In the genomic region with DNA sequence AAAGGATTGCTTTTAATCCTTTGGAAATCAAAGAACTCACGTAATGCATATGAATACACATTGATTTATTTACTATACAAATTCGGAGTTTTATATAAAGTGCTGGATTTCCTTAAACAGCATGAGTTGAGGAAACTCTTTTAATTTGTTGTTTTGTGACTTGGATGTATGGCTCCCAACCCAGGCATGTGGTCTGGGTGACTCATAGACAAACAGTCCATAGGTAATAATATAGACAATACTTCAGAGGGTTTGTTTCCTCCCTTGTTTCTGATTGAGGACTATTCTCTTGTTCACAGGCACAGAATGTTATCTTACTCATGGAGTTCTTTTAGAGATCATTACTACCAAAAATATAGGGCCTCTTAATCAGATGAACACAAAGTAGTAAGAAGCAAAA, we compare ENCODE assay signal across 25 cellular contexts. TPM values are rescaled to one million over a fixed set of nuclear protein-coding genes. Genes with fewer than 3 reads are reported as not detected.
A peak's percentile ranks its signal among the peaks of the same experiment; 100 is the strongest.
DNase-seq lines count a peak whose midpoint lies in the region; ATAC-seq and TF ChIP-seq lines count a peak whose summit lies in the region.
"Had no signal": no experiment of that assay in that cellular context is flagged by ENCODE, and none has a peak within 500 bp of the region (broad histone marks: within the 10 kb centered on the region; RNA-seq: fewer than 3 reads in every experiment).

No MANE protein-coding gene starts in this region.

- H3K27ac ChIP-seq in brain microvascular endothelial cell = no peak overlapping the region
- H3K27ac ChIP-seq: esophagus squamous epithelium, GM23248, SJCRH30, thyroid gland had no signal

- DNase-seq in H7 (peak; percentile 8), NT2/D1 (ENCODE audit: low read depth, low spot score) (peak; percentile 8), dermis blood vessel endothelial cell (peak; percentile 47), mucosa of descending colon (no peak), brain microvascular endothelial cell (no peak)
- DNase-seq in T-helper 2 cell treated with Interferon-gamma antibody and Interleukin-4, amounts not matched to agents 5 μg/mL and 100 μg/mL, for 36 hours (ENCODE audit: low spot score) = no peak
- no peak for DNase-seq in activated CD4-positive, alpha-beta memory T cell treated with anti-CD3 and anti-CD28 coated beads, Interleukin-2, amount 10 ng/mL, durations not matched to agents 7 days and 5 days
- DNase-seq: activated CD4-positive, alpha-beta T cell treated with anti-CD3 and anti-CD28 coated beads, Interleukin-2, amount 10 ng/mL, durations not matched to agents 7 days and 5 days; aorta; CD8-positive, alpha-beta T cell; DND-41; effector CD8-positive, alpha-beta T cell; esophagus squamous epithelium; GM23248; naive thymus-derived CD4-positive, alpha-beta T cell; NCI-H1694 treated with DMSO at 0.1 percent for 48 hours; NCI-H774; SJCRH30; stimulated activated CD4-positive, alpha-beta T cell treated with anti-CD3 and anti-CD28 coated beads, Interleukin-4, amount 100 ng/mL, for 24 hours; stimulated activated naive CD4-positive, alpha-beta T cell treated with Interleukin-2 at 50 U/mL for 16 hours; thyroid gland had no signal

- H3K4me3 Mint-ChIP-seq in T-helper 2 cell treated with Interferon-gamma antibody and Interleukin-4, amounts not matched to agents 5 μg/mL and 100 μg/mL, for 36 hours = no peak overlapping the region
- no peak overlapping the region for H3K4me3 Mint-ChIP-seq in activated CD4-positive, alpha-beta memory T cell treated with anti-CD3 and anti-CD28 coated beads, Interleukin-2, amount 10 ng/mL, durations not matched to agents 7 days and 5 days
- H3K4me3 Mint-ChIP-seq: activated CD4-positive, alpha-beta T cell treated with anti-CD3 and anti-CD28 coated beads, Interleukin-2, amount 10 ng/mL, durations not matched to agents 7 days and 5 days; activated naive CD4-positive, alpha-beta T cell treated with anti-CD3 and anti-CD28 coated beads, Interleukin-2, amount 50 U/mL, for 24 hours; activated T-helper 1 cell treated with anti-CD3 and anti-CD28 coated beads, Interleukin-12 subunit alpha, Interleukin-12 subunit beta, Interleukin-2, Interleukin-4 antibody, amounts not matched to agents 30 ng/mL and 10 ng/mL and 1 ng/mL, durations not matched to agents 14 hours and 24 hours and 36 hours; CD8-positive, alpha-beta T cell; memory B cell; naive thymus-derived CD4-positive, alpha-beta T cell; T-helper 1 cell treated with Interleukin-12 subunit alpha and Interleukin-12 subunit beta and Interleukin-4 antibody, amounts not matched to agents 30 μg/mL and 1 μg/mL, for 36 hours had no signal

- H3K9me3 Mint-ChIP-seq in T-helper 2 cell treated with Interferon-gamma antibody and Interleukin-4, amounts not matched to agents 5 μg/mL and 100 μg/mL, for 36 hours = peaks cover 12% of the 10 kb centered on the region
- H3K9me3 Mint-ChIP-seq in activated CD4-positive, alpha-beta memory T cell treated with anti-CD3 and anti-CD28 coated beads, Interleukin-2, amount 10 ng/mL, durations not matched to agents 7 days and 5 days = peaks cover 13% of the 10 kb centered on the region

- H3K4me3 ChIP-seq in H7 (ENCODE audit: insufficient read depth, low read depth, low read length) (no peak overlapping the region), NT2/D1 (ENCODE audit: insufficient read length, low read depth) (no peak overlapping the region), mucosa of descending colon (no peak overlapping the region), brain microvascular endothelial cell (ENCODE audit: low read depth, low read length) (no peak overlapping the region)
- H3K4me3 ChIP-seq: esophagus squamous epithelium, GM23248, SJCRH30, thyroid gland had no signal

- no peak overlapping the region for H3K27ac Mint-ChIP-seq in T-helper 2 cell treated with Interferon-gamma antibody and Interleukin-4, amounts not matched to agents 5 μg/mL and 100 μg/mL, for 36 hours
- no peak overlapping the region for H3K27ac Mint-ChIP-seq in activated CD4-positive, alpha-beta memory T cell treated with anti-CD3 and anti-CD28 coated beads, Interleukin-2, amount 10 ng/mL, durations not matched to agents 7 days and 5 days
- H3K27ac Mint-ChIP-seq: activated CD4-positive, alpha-beta T cell treated with anti-CD3 and anti-CD28 coated beads, Interleukin-2, amount 10 ng/mL, durations not matched to agents 7 days and 5 days; activated naive CD4-positive, alpha-beta T cell treated with anti-CD3 and anti-CD28 coated beads, Interleukin-2, amount 50 U/mL, for 24 hours; activated T-helper 1 cell treated with anti-CD3 and anti-CD28 coated beads, Interleukin-12 subunit alpha, Interleukin-12 subunit beta, Interleukin-2, Interleukin-4 antibody, amounts not matched to agents 30 ng/mL and 10 ng/mL and 1 ng/mL, durations not matched to agents 14 hours and 24 hours and 36 hours; CD8-positive, alpha-beta T cell; memory B cell; T-helper 1 cell treated with Interleukin-12 subunit alpha and Interleukin-12 subunit beta and Interleukin-4 antibody, amounts not matched to agents 30 μg/mL and 1 μg/mL, for 36 hours had no signal

- POLR2A ChIA-PET in activated CD4-positive, alpha-beta memory T cell treated with anti-CD3 and anti-CD28 coated beads, Interleukin-2, amount 10 ng/mL, durations not matched to agents 7 days and 5 days (lab: Charles Lee) = no interaction called here

- CTCF ChIA-PET in activated CD4-positive, alpha-beta memory T cell treated with anti-CD3 and anti-CD28 coated beads, Interleukin-2, amount 10 ng/mL, durations not matched to agents 7 days and 5 days (lab: Charles Lee) = no interaction called here

- TF ChIP-seq CTCF in mucosa of descending colon (IDR thresholded peaks at IDR 0.05) = no peak
- TF ChIP-seq CTCF in brain microvascular endothelial cell (IDR thresholded peaks at IDR 0.05; ENCODE audit: low read depth, low read length, missing control alignments) = no peak

- in situ Hi-C loops in brain microvascular endothelial cell (cut with HindIII; ENCODE audit: low pct_ligation_motif_present, low sequenced_read_pairs) = no loop called here

- H3K9me3 ChIP-seq in NT2/D1 (ENCODE audit: insufficient read depth, low read length) = peaks cover 6% of the 10 kb centered on the region
- peaks cover 7% of the 10 kb centered on the region for H3K9me3 ChIP-seq in mucosa of descending colon
- H3K9me3 ChIP-seq: thyroid gland had no signal

- intact Hi-C loops in mucosa of descending colon (cut with DNase I, micrococcal nuclease) = no loop called here

- no peak overlapping the region for H3K9ac ChIP-seq in NT2/D1 (ENCODE audit: insufficient read length, low read depth)
- H3K9ac ChIP-seq: GM23248 had no signal

- H3K27me3 ChIP-seq in H7 (ENCODE audit: control insufficient read depth, insufficient read depth, low read length) (no peaks in the 10 kb centered on the region), NT2/D1 (ENCODE audit: insufficient read depth, insufficient read length) (no peaks in the 10 kb centered on the region), brain microvascular endothelial cell (replicated peaks) (no peaks in the 10 kb centered on the region)
- H3K27me3 ChIP-seq: esophagus squamous epithelium, SJCRH30, thyroid gland had no signal

- peaks cover 14% of the 10 kb centered on the region for H3K36me3 Mint-ChIP-seq in T-helper 2 cell treated with Interferon-gamma antibody and Interleukin-4, amounts not matched to agents 5 μg/mL and 100 μg/mL, for 36 hours (ENCODE audit: low read depth)
- peaks cover 16% of the 10 kb centered on the region for H3K36me3 Mint-ChIP-seq in activated CD4-positive, alpha-beta memory T cell treated with anti-CD3 and anti-CD28 coated beads, Interleukin-2, amount 10 ng/mL, durations not matched to agents 7 days and 5 days (ENCODE audit: low read depth)

- H3K36me3 ChIP-seq in H7 (replicated peaks; ENCODE audit: control insufficient read depth, insufficient read depth, low read length) (no peaks in the 10 kb centered on the region), NT2/D1 (ENCODE audit: insufficient read depth, insufficient read length, low read length) (no peaks in the 10 kb centered on the region), mucosa of descending colon (ENCODE audit: low read depth) (no peaks in the 10 kb centered on the region), brain microvascular endothelial cell (replicated peaks) (no peaks in the 10 kb centered on the region)
- H3K36me3 ChIP-seq: esophagus squamous epithelium, SJCRH30, thyroid gland had no signal

- peaks cover 7% of the 10 kb centered on the region for H3K4me1 Mint-ChIP-seq in T-helper 2 cell treated with Interferon-gamma antibody and Interleukin-4, amounts not matched to agents 5 μg/mL and 100 μg/mL, for 36 hours (ENCODE audit: low read depth)
- H3K4me1 Mint-ChIP-seq in activated CD4-positive, alpha-beta memory T cell treated with anti-CD3 and anti-CD28 coated beads, Interleukin-2, amount 10 ng/mL, durations not matched to agents 7 days and 5 days = peaks cover 2% of the 10 kb centered on the region
- H3K4me1 Mint-ChIP-seq: activated CD4-positive, alpha-beta T cell treated with anti-CD3 and anti-CD28 coated beads, Interleukin-2, amount 10 ng/mL, durations not matched to agents 7 days and 5 days; memory B cell had no signal

- no peaks in the 10 kb centered on the region for H3K27me3 Mint-ChIP-seq in T-helper 2 cell treated with Interferon-gamma antibody and Interleukin-4, amounts not matched to agents 5 μg/mL and 100 μg/mL, for 36 hours (ENCODE audit: low read depth)
- H3K27me3 Mint-ChIP-seq in activated CD4-positive, alpha-beta memory T cell treated with anti-CD3 and anti-CD28 coated beads, Interleukin-2, amount 10 ng/mL, durations not matched to agents 7 days and 5 days = no peaks in the 10 kb centered on the region
- H3K27me3 Mint-ChIP-seq: activated CD4-positive, alpha-beta T cell treated with anti-CD3 and anti-CD28 coated beads, Interleukin-2, amount 10 ng/mL, durations not matched to agents 7 days and 5 days; activated naive CD4-positive, alpha-beta T cell treated with anti-CD3 and anti-CD28 coated beads, Interleukin-2, amount 50 U/mL, for 24 hours; memory B cell; naive thymus-derived CD4-positive, alpha-beta T cell had no signal

- no peaks in the 10 kb centered on the region for H3K4me1 ChIP-seq in NT2/D1 (ENCODE audit: insufficient read depth, insufficient read length)
- H3K4me1 ChIP-seq in mucosa of descending colon (ENCODE audit: low read depth) = no peaks in the 10 kb centered on the region
- H3K4me1 ChIP-seq: esophagus squamous epithelium, SJCRH30, thyroid gland had no signal

- peak; percentile 44 for ATAC-seq in mucosa of descending colon
- ATAC-seq: CD8-positive, alpha-beta T cell; naive thymus-derived CD4-positive, alpha-beta T cell had no signal

RNA-seq across cellular contexts. Expression of a gene that starts 43.8 kb away (rescaled TPM):
- 45.6 and 62.7 TPM in 2 replicates for total RNA-seq in H7 (2014; rRNA removed; shearing (Covaris generic))
- 26.0 and 34.9 TPM in 2 replicates for total RNA-seq in dermis blood vessel endothelial cell
- total RNA-seq in mucosa of descending colon = 10 to 100 TPM; 31.6 to 64.9 (median 34.6) TPM
- 10 to 100 TPM; 19.9 to 20.5 TPM for total RNA-seq in activated CD4-positive, alpha-beta memory T cell treated with anti-CD3 and anti-CD28 coated beads, Interleukin-2, amount 10 ng/mL, durations not matched to agents 7 days and 5 days

Comparison
In these comparisons a context has a peak if more than half of its experiments do, and no peak if none do; other contexts are left out.
1. DNase-seq: peak in H7 (single experiment), NT2/D1 (single experiment) and dermis blood vessel endothelial cell (single experiment); none in mucosa of descending colon (0 of 3), T-helper 2 cell treated with Interferon-gamma antibody and Interleukin-4, amounts not matched to agents 5 μg/mL and 100 μg/mL, for 36 hours (single experiment), brain microvascular endothelial cell (single experiment) and activated CD4-positive, alpha-beta memory T cell treated with anti-CD3 and anti-CD28 coated beads, Interleukin-2, amount 10 ng/mL, durations not matched to agents 7 days and 5 days (single experiment).